In genomic region chr3:34886443-34886842, GRCh38 we compare ENCODE assay signal across 15 cellular contexts.
A peak's percentile ranks its signal among the peaks of the same experiment; 100 is the strongest.
DNase-seq lines count a peak whose midpoint lies in the region; ATAC-seq and TF ChIP-seq lines count a peak whose summit lies in the region.
"Had no signal": no experiment of that assay in that cellular context is flagged by ENCODE, and none has a peak within 500 bp of the region (broad histone marks: within the 10 kb centered on the region; RNA-seq: fewer than 3 reads in every experiment).

No MANE protein-coding gene starts in this region.

- H3K4ac ChIP-seq in mesendoderm (ENCODE audit: low read depth, low read length) = no peak overlapping the region

- H3K79me2 ChIP-seq in DND-41 (ENCODE audit: insufficient read depth, low read length) (no peaks in the 10 kb centered on the region), SK-N-SH (ENCODE audit: insufficient read depth) (no peaks in the 10 kb centered on the region), mesendoderm (ENCODE audit: control insufficient read depth, insufficient read depth, low read length) (no peaks in the 10 kb centered on the region)

- H2AFZ ChIP-seq in DND-41 (ENCODE audit: low read depth, low read length) (0 out of 2 replicates have a peak overlapping the region, but pooled peaks have one; percentile 8), SK-N-SH (ENCODE audit: low read depth) (no peak overlapping the region)
- H2AFZ ChIP-seq: GM23248 had no signal

- H3K4me2 ChIP-seq in DND-41 (ENCODE audit: insufficient read depth, low read length) = no peak overlapping the region
- H3K4me2 ChIP-seq in SK-N-SH = no peak overlapping the region
- H3K4me2 ChIP-seq in mesendoderm (ENCODE audit: low read length) = no peak overlapping the region
- H3K4me2 ChIP-seq: A549 had no signal

- H3K4me1 ChIP-seq in DND-41 (ENCODE audit: insufficient read depth, low read length) (no peaks in the 10 kb centered on the region), SK-N-SH (ENCODE audit: control insufficient read depth in 1 of 2, insufficient read depth in 2 of 2, low read depth in 1 of 2, low read length in 1 of 2) (peaks cover 1 to 7% of the 10 kb centered on the region in 2 experiments; a peak in 3 of 4 replicates), mesendoderm (ENCODE audit: control insufficient read depth, low read depth, low read length) (no peaks in the 10 kb centered on the region)
- H3K4me1 ChIP-seq: A549, Caco-2 had no signal

- no peaks in the 10 kb centered on the region for H3K27me3 ChIP-seq in DND-41 (ENCODE audit: insufficient read depth, low read length, poor library complexity)
- H3K27me3 ChIP-seq in SK-N-SH (ENCODE audit: insufficient read depth) = no peaks in the 10 kb centered on the region
- no peaks in the 10 kb centered on the region for H3K27me3 ChIP-seq in mesendoderm (ENCODE audit: insufficient read depth, low read length, poor library complexity)

- no peak overlapping the region for H2BK5ac ChIP-seq in mesendoderm (ENCODE audit: low read length)

- no peak overlapping the region for H4K5ac ChIP-seq in mesendoderm (ENCODE audit: low read length)

- DNase-seq in DND-41 (no peak), SK-N-SH (peak; percentile 10), mesendoderm (no peak), anterior cingulate cortex (lab: John Stamatoyannopoulos, UW) (no peak), 8988T (no peak), NAMALWA (ENCODE audit: low spot score) (no peak)
- DNase-seq: Caco-2; CD8-positive, alpha-beta memory T cell; DMS53; GM23248 had no signal

- no peak overlapping the region for H3K18ac ChIP-seq in mesendoderm (ENCODE audit: low read length)

- TF ChIP-seq EP300 in SK-N-SH (IDR thresholded peaks at IDR 0.05; ENCODE audit: borderline replicate concordance in 1 of 2, low read depth in 1 of 2, low read length in 1 of 2) = peak in 1 of 2 experiments; percentile 69; a peak in 2 of 4 replicates

- H3K23ac ChIP-seq in mesendoderm (ENCODE audit: low read length) = peak overlapping the region; percentile 45

- TF ChIP-seq RAD21 in SK-N-SH (IDR thresholded peaks at IDR 0.05; ENCODE audit: low read length) = no peak

- H3K4me3 ChIP-seq in DND-41 (ENCODE audit: low read depth in 1 of 2, low read length in 2 of 2) (no peak overlapping the region), SK-N-SH (ENCODE audit: low read depth in 2 of 2, low read length in 1 of 2) (no peak overlapping the region), mesendoderm (ENCODE audit: low read length) (no peak overlapping the region)
- H3K4me3 ChIP-seq: A549, GM12878, GM23248 had no signal

- H3F3A ChIP-seq in SK-N-SH (replicated peaks; ENCODE audit: insufficient read depth) = no peaks in the 10 kb centered on the region

- H3K27ac ChIP-seq in DND-41 (ENCODE audit: low read length) = no peak overlapping the region
- no peak overlapping the region for H3K27ac ChIP-seq in SK-N-SH (ENCODE audit: low read depth in 2 of 2, low read length in 1 of 2)
- no peak overlapping the region for H3K27ac ChIP-seq in mesendoderm (ENCODE audit: low read depth, low read length)
- H3K27ac ChIP-seq: A549, GM23248, HL-60 had no signal

- no peaks in the 10 kb centered on the region for H3K9me2 ChIP-seq in SK-N-SH

- H3K9me3 ChIP-seq in DND-41 (ENCODE audit: insufficient read depth, low read length, severe bottlenecking) (no peaks in the 10 kb centered on the region), SK-N-SH (no peaks in the 10 kb centered on the region)
- H3K9me3 ChIP-seq: A549, Caco-2 had no signal

- CTCF ChIA-PET in SK-N-SH (lab: Yijun Ruan, JAX) = no interaction called here

- no peaks in the 10 kb centered on the region for H3K36me3 ChIP-seq in DND-41 (ENCODE audit: insufficient read depth, low read length)
- no peaks in the 10 kb centered on the region for H3K36me3 ChIP-seq in SK-N-SH (replicated peaks in 1 of 2; ENCODE audit: control insufficient read depth in 1 of 2, insufficient read depth in 2 of 2, low read length in 1 of 2)
- no peaks in the 10 kb centered on the region for H3K36me3 ChIP-seq in mesendoderm (ENCODE audit: control insufficient read depth, insufficient read depth, low read length)

- no peak overlapping the region for H4K8ac ChIP-seq in mesendoderm (ENCODE audit: low read depth, low read length)

- TF ChIP-seq CTCF in DND-41 (IDR thresholded peaks at IDR 0.05; ENCODE audit: borderline replicate concordance, extremely low read depth, low read length, poor library complexity, severe bottlenecking) (no peak), SK-N-SH (IDR thresholded peaks at IDR 0.05) (no peak)

- WGBS in SK-N-SH (ENCODE audit: low lambda C conversion rate) = 11% methylated on average over 4 of the region's 4 CpGs
- WGBS in mesendoderm (ENCODE audit: extremely low coverage, insufficient coverage, low lambda C conversion rate) = no CpG with 5 or more reads among the region's 4 CpGs

- H3K56ac ChIP-seq in mesendoderm (ENCODE audit: low read length) = no peak overlapping the region

- no peak for ATAC-seq in DND-41 (ENCODE audit: insufficient read depth, low read depth)
- no peak for ATAC-seq in GM21825 (IDR thresholded peaks at IDR 0.05; ENCODE audit: unreplicated experiment)
- ATAC-seq: A549, GM12878, HCT116 had no signal

- no peak overlapping the region for H2BK120ac ChIP-seq in mesendoderm (ENCODE audit: low read depth, low read length)

- no peaks in the 10 kb centered on the region for H4K20me1 ChIP-seq in DND-41 (ENCODE audit: insufficient read depth, low read length)
- no peaks in the 10 kb centered on the region for H4K20me1 ChIP-seq in SK-N-SH (ENCODE audit: insufficient read depth)

- POLR2A ChIA-PET in SK-N-SH (lab: Yijun Ruan, JAX) = no interaction called here

- H3K9ac ChIP-seq in DND-41 (ENCODE audit: low read depth, low read length) = no peak overlapping the region
- no peak overlapping the region for H3K9ac ChIP-seq in SK-N-SH
- H3K9ac ChIP-seq in mesendoderm (ENCODE audit: low read length) = no peak overlapping the region
- H3K9ac ChIP-seq: GM23248 had no signal

- H3K79me1 ChIP-seq in mesendoderm (ENCODE audit: low read length) = no peaks in the 10 kb centered on the region

- H2BK15ac ChIP-seq in mesendoderm (replicated peaks; ENCODE audit: low read depth) = no peak overlapping the region

- no peak overlapping the region for H2AK5ac ChIP-seq in mesendoderm (ENCODE audit: low read length)

TF ChIP-seq in SK-N-SH, 30 proteins besides CTCF, POLR2A, EP300 and RAD21:
- TF ChIP-seq GATA2 (CRISPR knock-in tag; IDR thresholded peaks at IDR 0.05) (peak; percentile 55), RCOR1 (IDR thresholded peaks at IDR 0.05; ENCODE audit: low read length) (peak; percentile 88), GABPA (IDR thresholded peaks at IDR 0.05; ENCODE audit: low read depth) (no peak), RFX5 (IDR thresholded peaks at IDR 0.05; ENCODE audit: low read length) (no peak), NFIC (IDR thresholded peaks at IDR 0.05; ENCODE audit: borderline replicate concordance) (no peak), FOSL2 (IDR thresholded peaks at IDR 0.05; ENCODE audit: borderline replicate concordance, low read depth) (no peak), MXI1 (IDR thresholded peaks at IDR 0.05; ENCODE audit: low read depth, low read length) (no peak), FOXJ3 (CRISPR knock-in tag; IDR thresholded peaks at IDR 0.05) (no peak), MEF2A (IDR thresholded peaks at IDR 0.05; ENCODE audit: borderline replicate concordance, low read depth) (no peak), USF2 (IDR thresholded peaks at IDR 0.05; ENCODE audit: borderline replicate concordance, low read depth, low read length) (no peak), JUND (IDR thresholded peaks at IDR 0.05) (no peak), EZH2phosphoT487 (IDR thresholded peaks at IDR 0.05; ENCODE audit: borderline replicate concordance, low read depth) (no peak), CHD2 (IDR thresholded peaks at IDR 0.05; ENCODE audit: low read length, partially characterized antibody) (peak; percentile 18)
